29 cellular contexts compared by ENCODE assay signal in genomic region chr2:238180554-238180953, GRCh38. TPM values are rescaled to one million over a fixed set of nuclear protein-coding genes. Genes with fewer than 3 reads are reported as not detected.
DNase-seq lines count a peak whose midpoint lies in the region; ATAC-seq, FAIRE-seq and TF ChIP-seq lines count a peak whose summit lies in the region.
"Had no signal": no experiment of that assay in that cellular context is flagged by ENCODE, and none has a peak within 500 bp of the region (broad histone marks: within the 10 kb centered on the region; RNA-seq: fewer than 3 reads in every experiment).

No MANE protein-coding gene starts in this region.

- no peak overlapping the region for H3K4me2 ChIP-seq in HepG2 (ENCODE audit: low read depth, low read length)
- H3K4me2 ChIP-seq in astrocyte (ENCODE audit: low read length): no peak overlapping the region
- H3K4me2 ChIP-seq: BLaER1 had no signal

- H3K79me2 ChIP-seq in HepG2 (ENCODE audit: insufficient read depth, low read length) (no peaks in the 10 kb centered on the region), astrocyte (ENCODE audit: insufficient read depth, low read length) (no peaks in the 10 kb centered on the region)

- H3K27me3 ChIP-seq in HepG2 (ENCODE audit: control insufficient read depth in 1 of 2, insufficient read depth in 2 of 2, low read length in 2 of 2) (no peaks in the 10 kb centered on the region), right lobe of liver (no peaks in the 10 kb centered on the region), astrocyte (ENCODE audit: insufficient read depth, low read length) (no peaks in the 10 kb centered on the region)
- H3K27me3 ChIP-seq: BE2C, BLaER1 had no signal

- no peak overlapping the region for H3K27ac Mint-ChIP-seq in astrocyte (ENCODE audit: unreplicated experiment)
- H3K27ac Mint-ChIP-seq: CD14-positive monocyte; CD8-positive, alpha-beta memory T cell had no signal

- ATAC-seq in HepG2 (no peak), right lobe of liver (no peak), HG03135 (IDR thresholded peaks at IDR 0.05; ENCODE audit: unreplicated experiment) (no peak)

- no peak for DNase-seq in HepG2 (ENCODE audit: low spot score)
- DNase-seq in right lobe of liver: no peak
- DNase-seq in SK-N-MC (ENCODE audit: low read depth, low spot score): no peak
- no peak for DNase-seq in astrocyte (ENCODE audit: low read depth)
- peak; percentile 2 for DNase-seq in stimulated activated CD8-positive, alpha-beta memory T cell treated with anti-CD3 and anti-CD28 coated beads, Interleukin-4, amount 100 ng/mL, for 48 hours
- no peak for DNase-seq in NCI-H1092 (lab: John Stamatoyannopoulos, UW)
- DNase-seq: 8988T; ACHN; BE2C; C1 segment of cervical spinal cord; CD4-positive, alpha-beta memory T cell; CD4-positive, CD25-positive, alpha-beta regulatory T cell; CD8-positive, alpha-beta memory T cell; COR-L47; DMS 273 treated with DMSO at 0.1 percent for 48 hours; DMS153; DMS53; DMS79; DND-41; EL; GDM1 had no signal

- in situ Hi-C loops in HepG2 (cut with HindIII; ENCODE audit: extremely low pct_ligation_motif_present, low pct_unique_long_range_greater_than_20kb): no loop called here

- H3K4me3 ChIP-seq in HepG2 (replicated peaks in 1 of 3; ENCODE audit: insufficient read depth in 1 of 3, low read depth in 2 of 3, low read length in 3 of 3) (no peak overlapping the region), right lobe of liver (no peak overlapping the region), SK-N-MC (no peak overlapping the region), astrocyte (ENCODE audit: insufficient read depth, low read depth, low read length) (no peak overlapping the region)
- H3K4me3 ChIP-seq: BLaER1 had no signal

- H3K4me3 Mint-ChIP-seq in astrocyte (ENCODE audit: unreplicated experiment): peak overlapping the region; percentile 29
- H3K4me3 Mint-ChIP-seq: CD14-positive monocyte; CD4-positive, alpha-beta memory T cell; CD4-positive, CD25-positive, alpha-beta regulatory T cell; CD8-positive, alpha-beta memory T cell had no signal

- no peak overlapping the region for H3K9ac ChIP-seq in HepG2 (ENCODE audit: insufficient read depth, low read depth, low read length)
- no peak overlapping the region for H3K9ac ChIP-seq in SK-N-MC (ENCODE audit: insufficient read length)
- H3K9ac ChIP-seq in astrocyte (ENCODE audit: low read length): no peak overlapping the region
- H3K9ac ChIP-seq: BLaER1 had no signal

- TF ChIP-seq POLR2A in HepG2 (IDR thresholded peaks at IDR 0.05; ENCODE audit: insufficient read depth in 1 of 2, low read depth in 2 of 2, low read length in 2 of 2) (no peak), right lobe of liver (IDR thresholded peaks at IDR 0.05) (no peak)

- H3K9me3 Mint-ChIP-seq in astrocyte (ENCODE audit: unreplicated experiment): no peaks in the 10 kb centered on the region
- H3K9me3 Mint-ChIP-seq: CD14-positive monocyte; CD4-positive, alpha-beta memory T cell; CD4-positive, CD25-positive, alpha-beta regulatory T cell; CD8-positive, alpha-beta memory T cell had no signal

- H3K27me3 Mint-ChIP-seq in astrocyte (ENCODE audit: low read depth, unreplicated experiment): no peaks in the 10 kb centered on the region
- H3K27me3 Mint-ChIP-seq: CD4-positive, alpha-beta memory T cell; CD4-positive, CD25-positive, alpha-beta regulatory T cell; CD8-positive, alpha-beta memory T cell had no signal

- intact Hi-C loops in HepG2 (cut with micrococcal nuclease; ENCODE audit: unreplicated experiment) (no loop called here), right lobe of liver (cut with DNase I) (no loop called here)

- H3K9me3 ChIP-seq in HepG2 (ENCODE audit: low read length) (no peaks in the 10 kb centered on the region), right lobe of liver (no peaks in the 10 kb centered on the region), SK-N-MC (ENCODE audit: low read depth, low read length) (no peaks in the 10 kb centered on the region), astrocyte (ENCODE audit: insufficient read depth, low read depth, low read length) (no peaks in the 10 kb centered on the region)
- H3K9me3 ChIP-seq: BE2C, BLaER1 had no signal

- CTCF ChIA-PET in HepG2 (lab: Yijun Ruan, JAX; ENCODE audit: low intra/inter-chr PET ratio, low total read pairs): no interaction called here

- peaks cover 39% of the 10 kb centered on the region for H3K36me3 Mint-ChIP-seq in astrocyte (ENCODE audit: low read depth, unreplicated experiment)

- H3K36me3 ChIP-seq in HepG2 (replicated peaks in 1 of 2; ENCODE audit: control insufficient read depth in 1 of 2, insufficient read depth in 2 of 2, low read length in 2 of 2) (peaks cover 42 to 87% of the 10 kb centered on the region in 2 experiments), right lobe of liver (peaks cover 17 to 95% (median 42%) of the 10 kb centered on the region in 4 donors), SK-N-MC (ENCODE audit: insufficient read depth, low read length) (peaks cover 93% of the 10 kb centered on the region), astrocyte (ENCODE audit: insufficient read depth, low read length) (peaks cover 69% of the 10 kb centered on the region)

- no peak for FAIRE-seq in HepG2 (lab: Jason Lieb, UNC)
- FAIRE-seq in astrocyte (lab: Jason Lieb, UNC): no peak
- FAIRE-seq: A204.1, GM12891, GM19239 had no signal

- peaks cover 21% of the 10 kb centered on the region for H3K4me1 Mint-ChIP-seq in astrocyte (ENCODE audit: low read depth, unreplicated experiment)
- H3K4me1 Mint-ChIP-seq: CD14-positive monocyte had no signal

- WGBS in HepG2 (ENCODE audit: low lambda C conversion rate): 95% methylated on average over 5 of the region's 5 CpGs
- WGBS in right lobe of liver (ENCODE audit: insufficient coverage, low coverage, low lambda C conversion rate, missing lambda C conversion rate): 93% methylated on average over 4 of the region's 5 CpGs

- no peak for TF ChIP-seq EP300 in HepG2 (IDR thresholded peaks at IDR 0.05; ENCODE audit: low read depth in 2 of 2, low read length in 2 of 2)
- no peak for TF ChIP-seq EP300 in HepG2 (CRISPR knock-in tag; IDR thresholded peaks at IDR 0.05; ENCODE audit: borderline replicate concordance)

- TSS peak; percentile 3 for BruUV-seq in HepG2 (replicated peaks; lab: Mats Ljungman, UMichigan)

- no peak for TF ChIP-seq RAD21 in HepG2 (CRISPR knock-in tag; IDR thresholded peaks at IDR 0.05)

- TF ChIP-seq CTCF in HepG2 (CRISPR knock-in tag; IDR thresholded peaks at IDR 0.05): no peak
- no peak for TF ChIP-seq CTCF in right lobe of liver (IDR thresholded peaks at IDR 0.05)
- no peak for TF ChIP-seq CTCF in astrocyte (IDR thresholded peaks at IDR 0.05; ENCODE audit: insufficient read depth, low read depth, low read length)

- H3K27ac ChIP-seq in HepG2 (ENCODE audit: extremely low read length, insufficient read depth, low read length): no peak overlapping the region
- H3K27ac ChIP-seq in right lobe of liver: no peak overlapping the region
- 0 out of 2 replicates have a peak overlapping the region, but pooled peaks have one; percentile 33 for H3K27ac ChIP-seq in SK-N-MC
- H3K27ac ChIP-seq in astrocyte (ENCODE audit: low read depth, low read length): no peak overlapping the region
- H3K27ac ChIP-seq: BLaER1 had no signal

- no peaks in the 10 kb centered on the region for H3K4me1 ChIP-seq in HepG2 (ENCODE audit: insufficient read depth, low read length)
- no peaks in the 10 kb centered on the region for H3K4me1 ChIP-seq in right lobe of liver
- H3K4me1 ChIP-seq in astrocyte (ENCODE audit: insufficient read depth, low read length): no peaks in the 10 kb centered on the region
- H3K4me1 ChIP-seq: BLaER1 had no signal

- H4K20me1 ChIP-seq in HepG2 (ENCODE audit: insufficient read depth, low read length) (no peaks in the 10 kb centered on the region), astrocyte (ENCODE audit: insufficient read depth, low read length) (peaks cover 28% of the 10 kb centered on the region)

- POLR2A ChIA-PET in HepG2 (lab: Yijun Ruan, JAX): no interaction called here

- H2AFZ ChIP-seq in HepG2 (ENCODE audit: low read length) (no peak overlapping the region), astrocyte (ENCODE audit: low read depth, low read length) (no peak overlapping the region)

RNA-seq across cellular contexts. Expression of gene ERFE, which starts 21.8 kb away (rescaled TPM):
- not detected in 2 replicates for total RNA-seq in HepG2 (2016; rRNA removed; fragmentation: Illumina TruSeq; extraction: Trizol)
- not detected in 2 replicates for total RNA-seq in HepG2 (2016; cell fraction: cytosol; rRNA removed; fragmentation: Illumina TruSeq; extraction: Trizol; ENCODE audit: low read depth)
- not detected in 2 replicates for total RNA-seq in HepG2 (2016; cell fraction: insoluble cytoplasmic fraction; rRNA removed; fragmentation: Illumina TruSeq; extraction: Trizol)
- total RNA-seq in HepG2 (2016; cell fraction: membrane; rRNA removed; fragmentation: Illumina TruSeq; extraction: Trizol): not detected in 2 replicates
- not detected in 2 replicates for total RNA-seq in HepG2 (2016; cell fraction: nucleus; rRNA removed; fragmentation: Illumina TruSeq; extraction: Trizol)
- polyA plus RNA-seq in HepG2 (2011; rRNA removed): 0.05 and 0.09 TPM in 2 replicates
- polyA plus RNA-seq in HepG2 (2011; cell fraction: cytosol; rRNA removed): 0.06 TPM in 1 of 2 replicates, not detected in the other
- 0.05 and 0.31 TPM in 2 replicates for polyA plus RNA-seq in HepG2 (2011; cell fraction: nucleus; rRNA removed)
- polyA plus RNA-seq in HepG2 (2012): 0.28 TPM in 1 of 2 replicates, not detected in the other
- not detected in 2 replicates for polyA plus RNA-seq in HepG2 (2016; cell fraction: cytosol; fragmentation: Illumina TruSeq; extraction: Trizol; ENCODE audit: low read depth)
- not detected in 2 replicates for polyA plus RNA-seq in HepG2 (2016; cell fraction: insoluble cytoplasmic fraction; fragmentation: Illumina TruSeq; extraction: Trizol; ENCODE audit: low read depth)
- polyA plus RNA-seq in HepG2 (2016; cell fraction: membrane; fragmentation: Illumina TruSeq; extraction: Trizol; ENCODE audit: low read depth): not detected in 2 replicates
- polyA plus RNA-seq in HepG2 (2016; cell fraction: nucleus; fragmentation: Illumina TruSeq; extraction: Trizol; ENCODE audit: insufficient read depth, low read depth): not detected in 2 replicates
- 0.22 and 1.4 TPM in 2 replicates for polyA minus RNA-seq in HepG2 (2011; rRNA and poly(A)+ RNA removed; ENCODE audit: low replicate concordance)
- polyA minus RNA-seq in HepG2 (2011; cell fraction: cytosol; rRNA and poly(A)+ RNA removed): not detected in 2 replicates
- polyA minus RNA-seq in HepG2 (2011; cell fraction: nucleus; rRNA and poly(A)+ RNA removed): 0.13 TPM in 1 of 2 replicates, not detected in the other
- 1 to 10 TPM in 1 of 6 experiments, under 1 TPM in 2, not detected in 3; 0.27 to 1.4 (median 0.31) TPM for total RNA-seq in right lobe of liver
- total RNA-seq in astrocyte: 0.60 and 1.4 TPM in 2 replicates
- total RNA-seq: CD4-positive, alpha-beta memory T cell; CD4-positive, CD25-positive, alpha-beta regulatory T cell had no signal
- polyA plus RNA-seq: CD14-positive monocyte; CD4-positive, alpha-beta memory T cell; CD8-positive, alpha-beta memory T cell had no signal

RNA-seq across cellular contexts. Expression of gene ILKAP, which starts 22.9 kb away (rescaled TPM):
- total RNA-seq in HepG2 (2016; rRNA removed; fragmentation: Illumina TruSeq; extraction: Trizol) (28.8 and 33.1 TPM in 2 replicates), right lobe of liver (10 to 100 TPM in 5 of 6 experiments, 1 to 10 TPM in 1; 9.8 to 24.3 (median 16.8) TPM), astrocyte (32.3 and 35.2 TPM in 2 replicates)
- 48.9 and 49.3 TPM in 2 replicates for total RNA-seq in HepG2 (2016; cell fraction: cytosol; rRNA removed; fragmentation: Illumina TruSeq; extraction: Trizol; ENCODE audit: low read depth)
- 29.4 and 32.7 TPM in 2 replicates for total RNA-seq in HepG2 (2016; cell fraction: insoluble cytoplasmic fraction; rRNA removed; fragmentation: Illumina TruSeq; extraction: Trizol)
- total RNA-seq in HepG2 (2016; cell fraction: membrane; rRNA removed; fragmentation: Illumina TruSeq; extraction: Trizol): 27.7 and 27.8 TPM in 2 replicates
- 36.5 and 38.3 TPM in 2 replicates for total RNA-seq in HepG2 (2016; cell fraction: nucleus; rRNA removed; fragmentation: Illumina TruSeq; extraction: Trizol)
- 29.6 and 31.7 TPM in 2 replicates for polyA plus RNA-seq in HepG2 (2011; rRNA removed)
- polyA plus RNA-seq in HepG2 (2011; cell fraction: cytosol; rRNA removed): 18.8 and 19.7 TPM in 2 replicates
- 88.3 TPM in 2 replicates for polyA plus RNA-seq in HepG2 (2011; cell fraction: nucleus; rRNA removed)
- polyA plus RNA-seq in HepG2 (2012): 20.7 and 25.1 TPM in 2 replicates
- polyA plus RNA-seq in HepG2 (2016; cell fraction: cytosol; fragmentation: Illumina TruSeq; extraction: Trizol; ENCODE audit: low read depth): 19.8 and 22.9 TPM in 2 replicates
- polyA plus RNA-seq in HepG2 (2016; cell fraction: insoluble cytoplasmic fraction; fragmentation: Illumina TruSeq; extraction: Trizol; ENCODE audit: low read depth): 37.7 and 40.4 TPM in 2 replicates
- polyA plus RNA-seq in HepG2 (2016; cell fraction: membrane; fragmentation: Illumina TruSeq; extraction: Trizol; ENCODE audit: low read depth): 21.8 and 23.4 TPM in 2 replicates
- 90.6 and 92.2 TPM in 2 replicates for polyA plus RNA-seq in HepG2 (2016; cell fraction: nucleus; fragmentation: Illumina TruSeq; extraction: Trizol; ENCODE audit: insufficient read depth, low read depth)
- polyA minus RNA-seq in HepG2 (2011; rRNA and poly(A)+ RNA removed; ENCODE audit: low replicate concordance): 19.4 and 31.8 TPM in 2 replicates
- 6.0 and 7.4 TPM in 2 replicates for polyA minus RNA-seq in HepG2 (2011; cell fraction: cytosol; rRNA and poly(A)+ RNA removed)
- polyA minus RNA-seq in HepG2 (2011; cell fraction: nucleus; rRNA and poly(A)+ RNA removed): 50.5 and 52.7 TPM in 2 replicates

RNA-seq across cellular contexts. Expression of gene KLHL30, which starts 42.1 kb away (rescaled TPM):
- total RNA-seq in HepG2 (2016; rRNA removed; fragmentation: Illumina TruSeq; extraction: Trizol) (not detected in 2 replicates), right lobe of liver (under 1 TPM in 4 of 6 experiments, not detected in 2; 0.04 to 0.19 (median 0.11) TPM), astrocyte (0.53 and 0.59 TPM in 2 replicates)
- not detected in 2 replicates for total RNA-seq in HepG2 (2016; cell fraction: cytosol; rRNA removed; fragmentation: Illumina TruSeq; extraction: Trizol; ENCODE audit: low read depth)
- not detected in 2 replicates for total RNA-seq in HepG2 (2016; cell fraction: insoluble cytoplasmic fraction; rRNA removed; fragmentation: Illumina TruSeq; extraction: Trizol)
- not detected in 2 replicates for total RNA-seq in HepG2 (2016; cell fraction: membrane; rRNA removed; fragmentation: Illumina TruSeq; extraction: Trizol)
- not detected in 2 replicates for total RNA-seq in HepG2 (2016; cell fraction: nucleus; rRNA removed; fragmentation: Illumina TruSeq; extraction: Trizol)
- 0.05 and 0.07 TPM in 2 replicates for polyA plus RNA-seq in HepG2 (2011; rRNA removed)
- polyA plus RNA-seq in HepG2 (2011; cell fraction: cytosol; rRNA removed): 0.03 and 0.05 TPM in 2 replicates
- 0.35 and 0.38 TPM in 2 replicates for polyA plus RNA-seq in HepG2 (2011; cell fraction: nucleus; rRNA removed)
- polyA plus RNA-seq in HepG2 (2012): not detected in 2 replicates
- not detected in 2 replicates for polyA plus RNA-seq in HepG2 (2016; cell fraction: cytosol; fragmentation: Illumina TruSeq; extraction: Trizol; ENCODE audit: low read depth)
- not detected in 2 replicates for polyA plus RNA-seq in HepG2 (2016; cell fraction: insoluble cytoplasmic fraction; fragmentation: Illumina TruSeq; extraction: Trizol; ENCODE audit: low read depth)
- not detected in 2 replicates for polyA plus RNA-seq in HepG2 (2016; cell fraction: membrane; fragmentation: Illumina TruSeq; extraction: Trizol; ENCODE audit: low read depth)
- not detected in 2 replicates for polyA plus RNA-seq in HepG2 (2016; cell fraction: nucleus; fragmentation: Illumina TruSeq; extraction: Trizol; ENCODE audit: insufficient read depth, low read depth)
- polyA minus RNA-seq in HepG2 (2011; rRNA and poly(A)+ RNA removed; ENCODE audit: low replicate concordance): 0.23 and 0.42 TPM in 2 replicates
- polyA minus RNA-seq in HepG2 (2011; cell fraction: cytosol; rRNA and poly(A)+ RNA removed): not detected in 2 replicates
- polyA minus RNA-seq in HepG2 (2011; cell fraction: nucleus; rRNA and poly(A)+ RNA removed): 0.12 and 0.39 TPM in 2 replicates
- total RNA-seq: A673; CD4-positive, alpha-beta memory T cell; CD4-positive, CD25-positive, alpha-beta regulatory T cell; CD8-positive, alpha-beta memory T cell had no signal
- polyA plus RNA-seq: AG04450; CD4-positive, alpha-beta memory T cell; CD4-positive, CD25-positive, alpha-beta regulatory T cell; CD8-positive, alpha-beta memory T cell had no signal

RNA-seq across cellular contexts. Expression of gene HES6, which starts 59.3 kb away (rescaled TPM):
- total RNA-seq in HepG2 (2016; rRNA removed; fragmentation: Illumina TruSeq; extraction: Trizol) (59.0 and 82.8 TPM in 2 replicates), right lobe of liver (1 to 10 TPM; 1.7 to 8.3 (median 3.8) TPM), astrocyte (1.3 and 3.0 TPM in 2 replicates)
- total RNA-seq in HepG2 (2016; cell fraction: cytosol; rRNA removed; fragmentation: Illumina TruSeq; extraction: Trizol; ENCODE audit: low read depth): 147 and 163 TPM in 2 replicates
- 53.8 and 85.2 TPM in 2 replicates for total RNA-seq in HepG2 (2016; cell fraction: insoluble cytoplasmic fraction; rRNA removed; fragmentation: Illumina TruSeq; extraction: Trizol)
- 185 and 209 TPM in 2 replicates for total RNA-seq in HepG2 (2016; cell fraction: membrane; rRNA removed; fragmentation: Illumina TruSeq; extraction: Trizol)
- total RNA-seq in HepG2 (2016; cell fraction: nucleus; rRNA removed; fragmentation: Illumina TruSeq; extraction: Trizol): 38.9 and 45.1 TPM in 2 replicates
- polyA plus RNA-seq in HepG2 (2011; rRNA removed): 19.5 and 25.3 TPM in 2 replicates
- polyA plus RNA-seq in HepG2 (2011; cell fraction: cytosol; rRNA removed): 16.3 and 30.2 TPM in 2 replicates
- 53.7 and 55.3 TPM in 2 replicates for polyA plus RNA-seq in HepG2 (2011; cell fraction: nucleus; rRNA removed)
- 15.6 and 22.1 TPM in 2 replicates for polyA plus RNA-seq in HepG2 (2012)
- 142 and 160 TPM in 2 replicates for polyA plus RNA-seq in HepG2 (2016; cell fraction: cytosol; fragmentation: Illumina TruSeq; extraction: Trizol; ENCODE audit: low read depth)
- polyA plus RNA-seq in HepG2 (2016; cell fraction: insoluble cytoplasmic fraction; fragmentation: Illumina TruSeq; extraction: Trizol; ENCODE audit: low read depth): 56.0 and 58.7 TPM in 2 replicates
- polyA plus RNA-seq in HepG2 (2016; cell fraction: membrane; fragmentation: Illumina TruSeq; extraction: Trizol; ENCODE audit: low read depth): 144 and 147 TPM in 2 replicates
- polyA plus RNA-seq in HepG2 (2016; cell fraction: nucleus; fragmentation: Illumina TruSeq; extraction: Trizol; ENCODE audit: insufficient read depth, low read depth): 73.3 and 84.5 TPM in 2 replicates
- polyA minus RNA-seq in HepG2 (2011; rRNA and poly(A)+ RNA removed; ENCODE audit: low replicate concordance): 0.30 and 12.1 TPM in 2 replicates
- polyA minus RNA-seq in HepG2 (2011; cell fraction: cytosol; rRNA and poly(A)+ RNA removed): 10.4 and 11.7 TPM in 2 replicates
- polyA minus RNA-seq in HepG2 (2011; cell fraction: nucleus; rRNA and poly(A)+ RNA removed): 3.1 and 4.4 TPM in 2 replicates
